Comparison of ENCODE assay signal across 11 cellular contexts in genomic region chr6:116512155-116512559, GRCh38. TPM values are rescaled to one million over a fixed set of nuclear protein-coding genes. Genes with fewer than 3 reads are reported as not detected.
DNase-seq lines count a peak whose midpoint lies in the region; ATAC-seq and TF ChIP-seq lines count a peak whose summit lies in the region.
"Had no signal": no experiment of that assay in that cellular context is flagged by ENCODE, and none has a peak within 500 bp of the region (broad histone marks: within the 10 kb centered on the region; RNA-seq: fewer than 3 reads in every experiment).

No MANE protein-coding gene starts in this region.

- H3K27me3 ChIP-seq in A673 (replicated peaks; ENCODE audit: insufficient read depth, low read depth, low read length, poor library complexity) (no peaks in the 10 kb centered on the region), right lobe of liver (no peaks in the 10 kb centered on the region)
- H3K27me3 ChIP-seq: BLaER1 treated with 17β-estradiol and CSF1 and Interleukin-3, amounts not matched to agents 10 nM and 100 nM had no signal

- H3K36me3 ChIP-seq in A673 (ENCODE audit: insufficient read depth, low read length, poor library complexity, severe bottlenecking) (no peaks in the 10 kb centered on the region), right lobe of liver (no peaks in the 10 kb centered on the region)
- H3K36me3 ChIP-seq: BLaER1 treated with 17β-estradiol and CSF1 and Interleukin-3, amounts not matched to agents 10 nM and 100 nM had no signal

- peak overlapping the region; percentile 20 for H3K27ac ChIP-seq in A673 (ENCODE audit: low read depth, low read length, poor library complexity, severe bottlenecking)
- peak overlapping the region; percentile 39 to 67 (median 60) for H3K27ac ChIP-seq in right lobe of liver
- H3K27ac ChIP-seq: BLaER1 treated with 17β-estradiol and CSF1 and Interleukin-3, amounts not matched to agents 10 nM and 100 nM had no signal

- POLR2A ChIA-PET in A673 (lab: Charles Lee; ENCODE audit: low non-redundant PET) = no interaction called here
- POLR2A ChIA-PET in activated CD8-positive, alpha-beta T cell treated with anti-CD3 and anti-CD28 coated beads for 36 hours (lab: Charles Lee) = no interaction called here

- H3K4me3 Mint-ChIP-seq in activated CD8-positive, alpha-beta T cell treated with anti-CD3 and anti-CD28 coated beads for 36 hours = no peak overlapping the region

- H3K9me3 Mint-ChIP-seq in activated CD8-positive, alpha-beta T cell treated with anti-CD3 and anti-CD28 coated beads for 36 hours = peaks cover 7% of the 10 kb centered on the region

- no peaks in the 10 kb centered on the region for H3K4me1 Mint-ChIP-seq in activated CD8-positive, alpha-beta T cell treated with anti-CD3 and anti-CD28 coated beads for 36 hours (ENCODE audit: low read depth)

- H3K4me3 ChIP-seq in A673 (ENCODE audit: low read depth, low read length, poor library complexity, severe bottlenecking) (no peak overlapping the region), right lobe of liver (peak overlapping the region; percentile 11 to 35 (median 12))
- H3K4me3 ChIP-seq: BLaER1 treated with 17β-estradiol and CSF1 and Interleukin-3, amounts not matched to agents 10 nM and 100 nM had no signal

- DNase-seq in A673 (ENCODE audit: low spot score) (peak; percentile 56), RPMI8226 (peak; percentile 77), right lobe of liver (no peak), GM13976 (ENCODE audit: low spot score) (no peak)
- DNase-seq in activated CD8-positive, alpha-beta T cell treated with anti-CD3 and anti-CD28 coated beads for 36 hours = no peak
- no peak for DNase-seq in activated CD8-positive, alpha-beta memory T cell treated with anti-CD3 and anti-CD28 coated beads, Interleukin-2, amount 50 U/mL, for 4 hours

- in situ Hi-C loops in GM13976 (cut with MboI; ENCODE audit: low sequenced_read_pairs, unreplicated experiment) = no loop called here

- CTCF ChIA-PET in A673 (lab: Charles Lee) = interaction anchor here (0.7 to 2.0 kb wide), 4 partner anchors 11 to 245 kb away, joined by 3 to 8 read pairs (median 4); no protein-coding TSS in a partner anchor
- CTCF ChIA-PET in activated CD8-positive, alpha-beta T cell treated with anti-CD3 and anti-CD28 coated beads for 36 hours (lab: Charles Lee) = interaction anchor here (1.1 to 1.8 kb wide), 4 partner anchors 15 to 68 kb away, joined by 3 to 6 read pairs (median 4); no protein-coding TSS in a partner anchor

- TF ChIP-seq CTCF in A673 (conservative IDR thresholded peaks at IDR 0.05; ENCODE audit: low read depth, low read length) = no peak
- no peak for TF ChIP-seq CTCF in right lobe of liver (IDR thresholded peaks at IDR 0.05)
- TF ChIP-seq CTCF in activated CD8-positive, alpha-beta T cell treated with anti-CD3 and anti-CD28 coated beads for 36 hours (IDR thresholded peaks at IDR 0.05) = no peak
- TF ChIP-seq CTCF in GM13976 (IDR thresholded peaks at IDR 0.05; ENCODE audit: borderline replicate concordance, control extremely low read depth, extremely low read depth, insufficient read depth, missing control alignments) = no peak

- intact Hi-C loops in A673 (cut with micrococcal nuclease; ENCODE audit: unreplicated experiment) (loop anchor here (5.0 kb wide), 1 partner anchor 75 kb away; no protein-coding TSS in a partner anchor), right lobe of liver (cut with DNase I) (no loop called here)
- intact Hi-C loops in activated CD8-positive, alpha-beta T cell treated with anti-CD3 and anti-CD28 coated beads for 36 hours (cut with micrococcal nuclease) = no loop called here

- WGBS in right lobe of liver (ENCODE audit: insufficient coverage, low coverage, low lambda C conversion rate, missing lambda C conversion rate) = 60% methylated on average over 4 of the region's 4 CpGs

- peaks cover 2% of the 10 kb centered on the region for H3K27me3 Mint-ChIP-seq in activated CD8-positive, alpha-beta T cell treated with anti-CD3 and anti-CD28 coated beads for 36 hours

- no TSS peak for BruUV-seq in A673 (replicated peaks; lab: Mats Ljungman, UMichigan)

- ATAC-seq in GM21737 (IDR thresholded peaks at IDR 0.05; ENCODE audit: unreplicated experiment) = peak; percentile 78
- ATAC-seq in right lobe of liver = peak; percentile 42 to 69 (median 62)
- ATAC-seq in activated CD8-positive, alpha-beta T cell treated with anti-CD3 and anti-CD28 coated beads for 36 hours = no peak
- no peak for ATAC-seq in GM18520 (IDR thresholded peaks at IDR 0.05; ENCODE audit: unreplicated experiment)

- no peaks in the 10 kb centered on the region for H3K36me3 Mint-ChIP-seq in activated CD8-positive, alpha-beta T cell treated with anti-CD3 and anti-CD28 coated beads for 36 hours (ENCODE audit: low read depth)

- no peak overlapping the region for H3K27ac Mint-ChIP-seq in activated CD8-positive, alpha-beta T cell treated with anti-CD3 and anti-CD28 coated beads for 36 hours

- no peak for TF ChIP-seq POLR2A in right lobe of liver (IDR thresholded peaks at IDR 0.05)

- H3K9me3 ChIP-seq in A673 (ENCODE audit: low read depth, low read length, poor library complexity, severe bottlenecking) (no peaks in the 10 kb centered on the region), right lobe of liver (no peaks in the 10 kb centered on the region)

- H3K4me1 ChIP-seq in A673 (ENCODE audit: insufficient read depth, low read length, poor library complexity, severe bottlenecking) (peaks cover 23% of the 10 kb centered on the region), right lobe of liver (peaks cover 0 to 4% (median 0%) of the 10 kb centered on the region in 4 donors)

RNA-seq across cellular contexts. Expression of gene CALHM5, which starts 0.7 kb away (rescaled TPM):
- total RNA-seq in A673 (2021) = 0.26 TPM in 2 replicates
- total RNA-seq in right lobe of liver = under 1 TPM; 0.06 to 0.49 (median 0.18) TPM
- not detected for total RNA-seq in activated CD8-positive, alpha-beta T cell treated with anti-CD3 and anti-CD28 coated beads for 36 hours
- total RNA-seq: SK-MEL-5 had no signal

RNA-seq across cellular contexts. Expression of gene TRAPPC3L, which starts 33.3 kb away (rescaled TPM):
- total RNA-seq in A673 (2021) (not detected in 2 replicates), right lobe of liver (under 1 TPM in 2 of 6 experiments, not detected in 4; 0.12 to 0.17 TPM)
- not detected for total RNA-seq in activated CD8-positive, alpha-beta T cell treated with anti-CD3 and anti-CD28 coated beads for 36 hours
- total RNA-seq: kidney epithelial cell, SK-MEL-5 had no signal

RNA-seq across cellular contexts. Expression of gene CALHM4, which starts 41.4 kb away (rescaled TPM):
- total RNA-seq in A673 (2021) (not detected in 2 replicates), right lobe of liver (not detected)
- not detected for total RNA-seq in activated CD8-positive, alpha-beta T cell treated with anti-CD3 and anti-CD28 coated beads for 36 hours
- total RNA-seq: kidney epithelial cell had no signal

RNA-seq across cellular contexts. Expression of gene CALHM6, which starts 51.0 kb away (rescaled TPM):
- not detected in 2 replicates for total RNA-seq in A673 (2021)
- total RNA-seq in right lobe of liver = 1 to 10 TPM; 1.4 to 7.8 (median 3.5) TPM
- 10 to 100 TPM; 10.9 to 11.3 TPM for total RNA-seq in activated CD8-positive, alpha-beta T cell treated with anti-CD3 and anti-CD28 coated beads for 36 hours

RNA-seq across cellular contexts. Expression of gene RWDD1, which starts 59.1 kb away (rescaled TPM):
- 47.2 and 52.3 TPM in 2 replicates for total RNA-seq in A673 (2021)
- 10 to 100 TPM; 14.8 to 22.1 (median 21.2) TPM for total RNA-seq in right lobe of liver
- 10 to 100 TPM; 44.3 to 46.0 TPM for total RNA-seq in activated CD8-positive, alpha-beta T cell treated with anti-CD3 and anti-CD28 coated beads for 36 hours

Comparison
In these comparisons a context has a peak if more than half of its experiments do, and no peak if none do; other contexts are left out.
1. DNase-seq: peak in A673 (single experiment) and RPMI8226 (single experiment); none in right lobe of liver (0 of 3), activated CD8-positive, alpha-beta T cell treated with anti-CD3 and anti-CD28 coated beads for 36 hours (single experiment), activated CD8-positive, alpha-beta memory T cell treated with anti-CD3 and anti-CD28 coated beads, Interleukin-2, amount 50 U/mL, for 4 hours (single experiment) and GM13976 (single experiment).
2. ATAC-seq: peak in GM21737 (single experiment) and right lobe of liver (4 of 4); none in activated CD8-positive, alpha-beta T cell treated with anti-CD3 and anti-CD28 coated beads for 36 hours (single experiment) and GM18520 (single experiment).